8 cellular contexts compared by ENCODE assay signal in genomic region chr10:114821915-114822770, GRCh38. TPM values are rescaled to one million over a fixed set of nuclear protein-coding genes. Genes with fewer than 3 reads are reported as not detected.
DNase-seq lines count a peak whose midpoint lies in the region; ATAC-seq and TF ChIP-seq lines count a peak whose summit lies in the region.

No MANE protein-coding gene starts in this region.

- H3K27ac ChIP-seq in vagina = peak overlapping the region; percentile 97

- no peaks in the 10 kb centered on the region for H3K27me3 ChIP-seq in vagina

- peak overlapping the region; percentile 83 for H3K27ac Mint-ChIP-seq in activated naive CD4-positive, alpha-beta T cell treated with anti-CD3 and anti-CD28 coated beads for 36 hours

- CTCF ChIA-PET in activated naive CD4-positive, alpha-beta T cell treated with anti-CD3 and anti-CD28 coated beads for 36 hours (lab: Charles Lee) = interaction anchor here (0.8 to 2.3 kb wide), 20 partner anchors 9 to 518 kb away, joined by 3 to 10 read pairs (median 4); partner anchors contain the start of gene TRUB1

- no peak for TF ChIP-seq CTCF in vagina (IDR thresholded peaks at IDR 0.05)

- peaks cover 30% of the 10 kb centered on the region for H3K4me1 Mint-ChIP-seq in activated naive CD4-positive, alpha-beta T cell treated with anti-CD3 and anti-CD28 coated beads for 36 hours (ENCODE audit: low read depth)

- H3K36me3 ChIP-seq in vagina = no peaks in the 10 kb centered on the region

- H3K27me3 Mint-ChIP-seq in activated naive CD4-positive, alpha-beta T cell treated with anti-CD3 and anti-CD28 coated beads for 36 hours (ENCODE audit: low read depth) = no peaks in the 10 kb centered on the region

- intact Hi-C loops in activated naive CD4-positive, alpha-beta T cell treated with anti-CD3 and anti-CD28 coated beads for 36 hours (cut with micrococcal nuclease) = loop anchor here (1.0 to 5.0 kb wide), 5 partner anchors 116 to 970 kb away; partner anchors contain the start of genes ATRNL1, CCDC186, DCLRE1A and NHLRC2
- intact Hi-C loops in vagina (cut with DNase I) = no loop called here

- no peaks in the 10 kb centered on the region for H3K9me3 Mint-ChIP-seq in activated naive CD4-positive, alpha-beta T cell treated with anti-CD3 and anti-CD28 coated beads for 36 hours

- peaks cover 43% of the 10 kb centered on the region for H3K4me1 ChIP-seq in vagina

- no peak for TF ChIP-seq POLR2A in vagina (IDR thresholded peaks at IDR 0.05)

- DNase-seq in activated T-cell treated with anti-CD3 and anti-CD28 coated beads for 48 hours (ENCODE audit: low read depth) (peak; percentile 43), NCI-H69 (lab: John Stamatoyannopoulos, UW) (peak; percentile 64), germinal center (ENCODE audit: low spot score) (peak; percentile 58), nucleus accumbens (lab: John Stamatoyannopoulos, UW) (peak in 39 of 56 donors; percentile 5 to 79 (median 46)), vagina (ENCODE audit: extremely low spot score in 2 of 2) (no peak)
- DNase-seq in activated T-cell treated with anti-CD3 and anti-CD28 coated beads, Interleukin-2, amount 50 U/mL, for 1 hour = no peak
- DNase-seq in activated naive CD4-positive, alpha-beta T cell treated with anti-CD3 and anti-CD28 coated beads for 36 hours = peak; percentile 25

- H3K9me3 ChIP-seq in vagina = no peaks in the 10 kb centered on the region

- peak overlapping the region; percentile 81 to 91 for H3K4me3 ChIP-seq in vagina

- ATAC-seq in HG02852 (IDR thresholded peaks at IDR 0.05; ENCODE audit: unreplicated experiment) = peak; percentile 35

- peak overlapping the region; percentile 89 for H3K4me3 Mint-ChIP-seq in activated naive CD4-positive, alpha-beta T cell treated with anti-CD3 and anti-CD28 coated beads for 36 hours

- peaks cover 3% of the 10 kb centered on the region for H3K36me3 Mint-ChIP-seq in activated naive CD4-positive, alpha-beta T cell treated with anti-CD3 and anti-CD28 coated beads for 36 hours (ENCODE audit: low read depth)

RNA-seq across cellular contexts. Expression of gene FHIP2A, which starts 0.6 kb away (rescaled TPM):
- 10 to 100 TPM in 1 of 2 experiments, 1 to 10 TPM in 1; 8.7 to 11.4 TPM for total RNA-seq in activated naive CD4-positive, alpha-beta T cell treated with anti-CD3 and anti-CD28 coated beads for 36 hours
- total RNA-seq in vagina = 36.1 TPM

Comparison
In these comparisons a context has a peak if more than half of its experiments do, and no peak if none do; other contexts are left out.
1. DNase-seq: peak in activated T-cell treated with anti-CD3 and anti-CD28 coated beads for 48 hours (single experiment), NCI-H69 (single experiment), activated naive CD4-positive, alpha-beta T cell treated with anti-CD3 and anti-CD28 coated beads for 36 hours (single experiment), germinal center (single experiment) and nucleus accumbens (39 of 56); none in activated T-cell treated with anti-CD3 and anti-CD28 coated beads, Interleukin-2, amount 50 U/mL, for 1 hour (single experiment) and vagina (0 of 2).